Comparison of ENCODE assay signal across 8 cellular contexts in genomic region chrX:30654386-30654785, GRCh38. TPM values are rescaled to one million over a fixed set of nuclear protein-coding genes. Genes with fewer than 3 reads are reported as not detected.
DNase-seq lines count a peak whose midpoint lies in the region; ATAC-seq and TF ChIP-seq lines count a peak whose summit lies in the region.
"Not testable (repeated sequence)": the region's sequence is repeated elsewhere in the genome, so short reads cannot be mapped to it uniquely, and the experiment has no call there.

No MANE protein-coding gene starts in this region.

- H3K36me3 Mint-ChIP-seq in CD14-positive monocyte; immature natural killer cell; neural crest cell (ENCODE audit: low read depth): not testable (repeated sequence)
- H3K36me3 Mint-ChIP-seq in T-helper 1 cell treated with Interleukin-12 subunit alpha and Interleukin-12 subunit beta and Interleukin-4 antibody, amounts not matched to agents 30 μg/mL and 1 μg/mL, for 36 hours (ENCODE audit: low read depth) = peaks cover 16% of the 10 kb centered on the region
- peaks cover 31% of the 10 kb centered on the region for H3K36me3 Mint-ChIP-seq in activated naive CD4-positive, alpha-beta T cell treated with anti-CD3 and anti-CD28 coated beads for 36 hours (ENCODE audit: low read depth)

- not testable (repeated sequence) for DNase-seq in CD14-positive monocyte (ENCODE audit: low spot score); activated naive CD4-positive, alpha-beta T cell treated with anti-CD3 and anti-CD28 coated beads for 36 hours; immature natural killer cell; neural crest cell (ENCODE audit: low read depth, low spot score); stimulated activated naive CD8-positive, alpha-beta T cell treated with anti-CD3 and anti-CD28 coated beads, Interleukin-15, amount 100 ng/mL, for 72 hours

- ATAC-seq in stimulated activated naive CD8-positive, alpha-beta T cell treated with anti-CD3 and anti-CD28 coated beads, Interleukin-15, amount 100 ng/mL, for 72 hours = not testable (repeated sequence)

- CTCF ChIA-PET in activated naive CD4-positive, alpha-beta T cell treated with anti-CD3 and anti-CD28 coated beads for 36 hours (lab: Charles Lee) = interaction anchor here (0.8 to 1.3 kb wide), 2 partner anchors 12 to 19 kb away, joined by 3 read pairs; no protein-coding TSS in a partner anchor

- peaks cover 12% of the 10 kb centered on the region for H3K4me1 ChIP-seq in HUES48 (ENCODE audit: control insufficient read depth, insufficient read depth, low read length)
- H3K4me1 ChIP-seq in duodenal mucosa (ENCODE audit: control insufficient read depth in 1 of 2, insufficient read depth in 2 of 2, low read length in 2 of 2) = not testable (repeated sequence)

- H3K27me3 Mint-ChIP-seq in CD14-positive monocyte (ENCODE audit: low read depth in 3 of 3) = peaks cover 0 to 21% (median 0%) of the 10 kb centered on the region in 3 donors
- not testable (repeated sequence) for H3K27me3 Mint-ChIP-seq in T-helper 1 cell treated with Interleukin-12 subunit alpha and Interleukin-12 subunit beta and Interleukin-4 antibody, amounts not matched to agents 30 μg/mL and 1 μg/mL, for 36 hours (ENCODE audit: low read depth); activated naive CD4-positive, alpha-beta T cell treated with anti-CD3 and anti-CD28 coated beads for 36 hours (ENCODE audit: low read depth); immature natural killer cell (ENCODE audit: low read depth in 3 of 3); neural crest cell (ENCODE audit: low read depth); stimulated activated naive CD8-positive, alpha-beta T cell treated with anti-CD3 and anti-CD28 coated beads, Interleukin-15, amount 100 ng/mL, for 72 hours

- H3K4me3 ChIP-seq in HUES48 (ENCODE audit: low read depth, low read length) (peak overlapping the region; percentile 76; the same call in 1 of the 2 replicates), duodenal mucosa (ENCODE audit: low read depth in 1 of 2, low read length in 2 of 2) (peak overlapping the region; percentile 81 to 86)

- not testable (repeated sequence) for TF ChIP-seq CTCF in CD14-positive monocyte (IDR thresholded peaks at IDR 0.05); neural crest cell (conservative IDR thresholded peaks at IDR 0.05)

- H3K4me1 Mint-ChIP-seq in CD14-positive monocyte (peaks cover 50% of the 10 kb centered on the region), immature natural killer cell (peaks cover 11% of the 10 kb centered on the region in 2 donors), neural crest cell (peaks cover 25% of the 10 kb centered on the region)
- H3K4me1 Mint-ChIP-seq in T-helper 1 cell treated with Interleukin-12 subunit alpha and Interleukin-12 subunit beta and Interleukin-4 antibody, amounts not matched to agents 30 μg/mL and 1 μg/mL, for 36 hours (ENCODE audit: low read depth) = peaks cover 51% of the 10 kb centered on the region
- H3K4me1 Mint-ChIP-seq in activated naive CD4-positive, alpha-beta T cell treated with anti-CD3 and anti-CD28 coated beads for 36 hours (ENCODE audit: low read depth) = peaks cover 42% of the 10 kb centered on the region
- peaks cover 63% of the 10 kb centered on the region for H3K4me1 Mint-ChIP-seq in stimulated activated naive CD8-positive, alpha-beta T cell treated with anti-CD3 and anti-CD28 coated beads, Interleukin-15, amount 100 ng/mL, for 72 hours

- intact Hi-C loops in CD14-positive monocyte (cut with micrococcal nuclease) = loop anchor here (10.0 kb wide), 2 partner anchors 80 to 90 kb away; partner anchors contain the start of gene TASL (in 1 of the 2)
- intact Hi-C loops in activated naive CD4-positive, alpha-beta T cell treated with anti-CD3 and anti-CD28 coated beads for 36 hours (cut with micrococcal nuclease) = not testable (repeated sequence)

- H3K36me3 ChIP-seq in HUES48 (ENCODE audit: control insufficient read depth, insufficient read depth, low read length); duodenal mucosa (ENCODE audit: control insufficient read depth in 1 of 2, insufficient read depth in 2 of 2, low read length in 2 of 2): not testable (repeated sequence)

- H3K27ac Mint-ChIP-seq in CD14-positive monocyte (peak overlapping the region; percentile 93 to 99 (median 97)), immature natural killer cell (peak overlapping the region in 3 of 6 donors; percentile 43 to 88 (median 74))
- peak overlapping the region; percentile 93 for H3K27ac Mint-ChIP-seq in T-helper 1 cell treated with Interleukin-12 subunit alpha and Interleukin-12 subunit beta and Interleukin-4 antibody, amounts not matched to agents 30 μg/mL and 1 μg/mL, for 36 hours
- peak overlapping the region; percentile 87 for H3K27ac Mint-ChIP-seq in activated naive CD4-positive, alpha-beta T cell treated with anti-CD3 and anti-CD28 coated beads for 36 hours
- not testable (repeated sequence) for H3K27ac Mint-ChIP-seq in neural crest cell (ENCODE audit: unreplicated experiment)
- peak overlapping the region; percentile 27 to 80 for H3K27ac Mint-ChIP-seq in stimulated activated naive CD8-positive, alpha-beta T cell treated with anti-CD3 and anti-CD28 coated beads, Interleukin-15, amount 100 ng/mL, for 72 hours

- H3K4me3 Mint-ChIP-seq in CD14-positive monocyte (peak overlapping the region; percentile 90 to 91), immature natural killer cell (peak overlapping the region; percentile 43 to 90 (median 88)), neural crest cell (peak overlapping the region; percentile 91)
- peak overlapping the region; percentile 93 for H3K4me3 Mint-ChIP-seq in T-helper 1 cell treated with Interleukin-12 subunit alpha and Interleukin-12 subunit beta and Interleukin-4 antibody, amounts not matched to agents 30 μg/mL and 1 μg/mL, for 36 hours
- peak overlapping the region; percentile 90 for H3K4me3 Mint-ChIP-seq in activated naive CD4-positive, alpha-beta T cell treated with anti-CD3 and anti-CD28 coated beads for 36 hours
- peak overlapping the region; percentile 93 to 95 for H3K4me3 Mint-ChIP-seq in stimulated activated naive CD8-positive, alpha-beta T cell treated with anti-CD3 and anti-CD28 coated beads, Interleukin-15, amount 100 ng/mL, for 72 hours

- H3K27me3 ChIP-seq in HUES48 (ENCODE audit: control insufficient read depth, insufficient read depth, low read length); duodenal mucosa (ENCODE audit: control insufficient read depth in 1 of 2, insufficient read depth in 2 of 2, low read length in 2 of 2): not testable (repeated sequence)

- H3K9me3 ChIP-seq in HUES48 (ENCODE audit: control insufficient read depth, insufficient read depth, low read length); duodenal mucosa (ENCODE audit: control insufficient read depth in 1 of 2, low read length in 2 of 2): not testable (repeated sequence)

- H3K9me3 Mint-ChIP-seq in CD14-positive monocyte = peaks cover 0 to 15% (median 6%) of the 10 kb centered on the region in 7 donors
- H3K9me3 Mint-ChIP-seq in T-helper 1 cell treated with Interleukin-12 subunit alpha and Interleukin-12 subunit beta and Interleukin-4 antibody, amounts not matched to agents 30 μg/mL and 1 μg/mL, for 36 hours; activated naive CD4-positive, alpha-beta T cell treated with anti-CD3 and anti-CD28 coated beads for 36 hours; immature natural killer cell; neural crest cell; stimulated activated naive CD8-positive, alpha-beta T cell treated with anti-CD3 and anti-CD28 coated beads, Interleukin-15, amount 100 ng/mL, for 72 hours: not testable (repeated sequence)

- H3K9ac ChIP-seq in HUES48 (ENCODE audit: low read depth, low read length) = not testable (repeated sequence)
- peak overlapping the region; percentile 87 to 90 for H3K9ac ChIP-seq in duodenal mucosa (ENCODE audit: low read depth in 1 of 2, low read length in 2 of 2)

- not testable (repeated sequence) for H3K27ac ChIP-seq in HUES48 (ENCODE audit: low read depth, low read length)
- H3K27ac ChIP-seq in duodenal mucosa (ENCODE audit: low read depth, low read length) = peak overlapping the region; percentile 78

RNA-seq across cellular contexts. Expression of gene GK, which starts 1.2 kb away (rescaled TPM):
- polyA plus RNA-seq in CD14-positive monocyte (10 to 100 TPM; 41.0 to 51.9 TPM), immature natural killer cell (1 to 10 TPM in 2 of 3 donors, under 1 TPM in 1; 0.78 to 5.3 (median 3.9) TPM)
- total RNA-seq in activated naive CD4-positive, alpha-beta T cell treated with anti-CD3 and anti-CD28 coated beads for 36 hours = 10 to 100 TPM; 85.9 to 90.3 TPM
- total RNA-seq in neural crest cell = 16.9 and 17.3 TPM in 2 replicates
